ENCODE assay signal across 8 cellular contexts in the genomic region with DNA sequence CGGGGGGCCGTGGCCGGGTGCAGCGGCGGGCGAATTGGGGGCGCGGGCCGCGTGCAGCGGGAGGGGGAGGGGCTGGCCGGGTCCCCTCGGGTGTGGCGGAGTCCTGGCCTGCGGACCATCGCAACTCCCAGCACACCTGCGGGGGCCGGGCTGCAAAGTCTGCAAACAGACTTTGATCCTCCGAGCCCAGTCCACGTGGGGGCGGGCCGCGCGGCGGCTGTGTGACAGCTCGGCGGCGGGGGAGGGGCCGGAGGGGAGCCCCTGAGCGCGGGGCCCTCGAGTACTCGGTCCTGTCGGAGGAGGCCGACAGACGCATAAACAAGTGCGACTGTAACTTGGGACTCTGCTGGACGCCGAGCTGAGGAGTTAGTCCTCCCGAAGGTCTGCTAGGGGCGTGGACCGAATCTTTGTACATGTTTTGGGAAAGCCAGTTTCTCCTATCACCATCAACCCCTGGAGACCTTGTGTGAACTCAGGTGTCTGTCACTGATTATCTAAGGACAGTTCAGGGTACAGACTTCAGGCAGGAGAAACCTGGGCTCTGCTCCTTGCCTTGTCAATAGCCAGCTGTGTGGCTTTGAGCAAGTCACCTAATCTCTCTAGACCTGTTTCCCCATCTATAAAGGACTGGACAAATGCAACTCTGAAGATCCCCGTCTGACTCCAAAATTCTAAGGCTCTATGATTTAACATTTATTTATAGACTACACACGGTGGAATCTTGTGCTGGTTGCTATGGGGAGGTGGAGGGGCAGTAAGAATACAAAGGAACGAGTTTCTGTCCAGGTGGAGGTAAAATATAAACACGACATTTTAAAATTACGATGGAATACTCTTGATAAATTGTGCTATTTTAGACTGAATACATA. TPM values are rescaled to one million over a fixed set of nuclear protein-coding genes. Genes with fewer than 3 reads are reported as not detected.
DNase-seq lines count a peak whose midpoint lies in the region; ATAC-seq and TF ChIP-seq lines count a peak whose summit lies in the region.

No MANE protein-coding gene starts in this region.

- TF ChIP-seq CTCF in hepatocyte (IDR thresholded peaks at IDR 0.05; ENCODE audit: poor library complexity), result no peak

- no peaks in the 10 kb centered on the region for H3K9me2 ChIP-seq in hepatocyte (replicated peaks; ENCODE audit: insufficient read depth)

- peak overlapping the region; percentile 46 for H3K9ac ChIP-seq in skeletal muscle satellite cell (ENCODE audit: low read depth, low read length)

- H3K9me3 ChIP-seq in hepatocyte (ENCODE audit: low read depth), result no peaks in the 10 kb centered on the region
- no peaks in the 10 kb centered on the region for H3K9me3 ChIP-seq in skeletal muscle satellite cell (replicated peaks; ENCODE audit: low read length)

- ATAC-seq in GM19025 (IDR thresholded peaks at IDR 0.05; ENCODE audit: low read depth, unreplicated experiment) (peak; percentile 38), HG03095 (IDR thresholded peaks at IDR 0.05; ENCODE audit: unreplicated experiment) (peak; percentile 37)

- H2AFZ ChIP-seq in hepatocyte, result peak overlapping the region; percentile 8

- peak overlapping the region; percentile 14 for H3K4me3 ChIP-seq in hepatocyte
- peak overlapping the region; percentile 71 for H3K4me3 ChIP-seq in skeletal muscle satellite cell (ENCODE audit: low read length)

- H3K27me3 Mint-ChIP-seq in activated naive CD4-positive, alpha-beta T cell treated with anti-CD3 and anti-CD28 coated beads, Interleukin-2, amount 50 U/mL, for 24 hours, result no peaks in the 10 kb centered on the region

- H3K4me2 ChIP-seq in hepatocyte (peak overlapping the region; percentile 78), skeletal muscle satellite cell (ENCODE audit: low read length) (peak overlapping the region; percentile 86)

- H3K27ac Mint-ChIP-seq in activated naive CD4-positive, alpha-beta T cell treated with anti-CD3 and anti-CD28 coated beads, Interleukin-2, amount 50 U/mL, for 24 hours, result peak overlapping the region; percentile 44

- H3K4me1 ChIP-seq in hepatocyte (ENCODE audit: insufficient read depth) (peaks cover 23% of the 10 kb centered on the region), skeletal muscle satellite cell (ENCODE audit: control insufficient read depth, insufficient read depth, low read length) (peaks cover 29% of the 10 kb centered on the region)

- H4K20me1 ChIP-seq in hepatocyte (ENCODE audit: insufficient read depth, poor library complexity, severe bottlenecking), result peaks cover 28% of the 10 kb centered on the region

- H3K27me3 ChIP-seq in hepatocyte, result no peaks in the 10 kb centered on the region
- no peaks in the 10 kb centered on the region for H3K27me3 ChIP-seq in skeletal muscle satellite cell (ENCODE audit: control insufficient read depth, insufficient read depth, low read length)

- H3K27ac ChIP-seq in hepatocyte, result peak overlapping the region; percentile 66

- peaks cover 2% of the 10 kb centered on the region for H3K36me3 Mint-ChIP-seq in activated naive CD4-positive, alpha-beta T cell treated with anti-CD3 and anti-CD28 coated beads, Interleukin-2, amount 50 U/mL, for 24 hours

- H3K79me2 ChIP-seq in hepatocyte, result peaks cover 39% of the 10 kb centered on the region

- H3K4me1 Mint-ChIP-seq in activated naive CD4-positive, alpha-beta T cell treated with anti-CD3 and anti-CD28 coated beads, Interleukin-2, amount 50 U/mL, for 24 hours, result peaks cover 38% of the 10 kb centered on the region

- H3K36me3 ChIP-seq in hepatocyte (replicated peaks; ENCODE audit: insufficient read depth, low read depth) (no peaks in the 10 kb centered on the region), skeletal muscle satellite cell (ENCODE audit: insufficient read depth, low read length) (peaks cover 13% of the 10 kb centered on the region)

- no peaks in the 10 kb centered on the region for H3K9me3 Mint-ChIP-seq in activated naive CD4-positive, alpha-beta T cell treated with anti-CD3 and anti-CD28 coated beads, Interleukin-2, amount 50 U/mL, for 24 hours

- peak; percentile 74 for DNase-seq in COR-L47 (lab: John Stamatoyannopoulos, UW)
- DNase-seq in NCI-H2196 treated with DMSO at 0.1 percent for 48 hours (lab: John Stamatoyannopoulos, UW; ENCODE audit: unreplicated experiment), result peak; percentile 77
- peak; percentile 94 for DNase-seq in hepatocyte (ENCODE audit: low spot score)
- no peak for DNase-seq in effector CD4-positive, alpha-beta T cell

- WGBS in hepatocyte (ENCODE audit: low lambda C conversion rate, missing lambda C conversion rate), result 12% methylated on average over 23 of the region's 47 CpGs

- peak overlapping the region; percentile 87 for H3K4me3 Mint-ChIP-seq in activated naive CD4-positive, alpha-beta T cell treated with anti-CD3 and anti-CD28 coated beads, Interleukin-2, amount 50 U/mL, for 24 hours

RNA-seq across cellular contexts. Expression of gene SLC30A1, which starts 0.7 kb away (rescaled TPM):
- 84.7 and 87.2 TPM in 2 replicates for total RNA-seq in hepatocyte
- 23.1 and 31.3 TPM in 2 replicates for polyA plus RNA-seq in hepatocyte
- 9.8 and 14.4 TPM in 2 replicates for total RNA-seq in skeletal muscle satellite cell (2012; rRNA removed)
